ENCODE assay signal across 1 cellular context in genomic region chr14:55271572-55272414, GRCh38.
TF ChIP-seq lines count a peak whose summit lies in the region.

No MANE protein-coding gene starts in this region.

TF ChIP-seq in HepG2, 621 proteins besides CTCF, POLR2A, EP300 and RAD21 (continued from another document):
- TF ChIP-seq ZNF317 (CRISPR knock-in tag; IDR thresholded peaks at IDR 0.05) (peak; percentile 61; the same call in 1 of the 2 replicates), ZHX2 (IDR thresholded peaks at IDR 0.05; ENCODE audit: low read depth) (peak; percentile 94), ZHX2 (CRISPR knock-in tag; IDR thresholded peaks at IDR 0.05; ENCODE audit: borderline replicate concordance) (no peak), HDAC6 (IDR thresholded peaks at IDR 0.05; ENCODE audit: low read depth, low read length) (no peak), ZNF296 (CRISPR knock-in tag; conservative IDR thresholded peaks at IDR 0.05) (no peak), ZNF570 (CRISPR knock-in tag; IDR thresholded peaks at IDR 0.05; ENCODE audit: borderline replicate concordance) (no peak), MXD1 (CRISPR knock-in tag; IDR thresholded peaks at IDR 0.05) (peak; percentile 65), ZFX (CRISPR knock-in tag; IDR thresholded peaks at IDR 0.05; ENCODE audit: low read depth) (peak; percentile 66), ZNF609 (CRISPR knock-in tag; IDR thresholded peaks at IDR 0.05; ENCODE audit: borderline replicate concordance) (0 out of 2 replicates have a peak, but pooled peaks have one; percentile 22), MAFF (IDR thresholded peaks at IDR 0.05; ENCODE audit: low read depth, low read length) (no peak), TERF1 (CRISPR knock-in tag; IDR thresholded peaks at IDR 0.05) (no peak), CENPT (CRISPR knock-in tag; IDR thresholded peaks at IDR 0.05; ENCODE audit: low read depth) (no peak), MXD4 (CRISPR knock-in tag; IDR thresholded peaks at IDR 0.05) (no peak; the same call in 1 of the 2 replicates), CREM (IDR thresholded peaks at IDR 0.05) (peak; percentile 90), CREM (CRISPR knock-in tag; IDR thresholded peaks at IDR 0.05) (peak; percentile 69; the same call in 1 of the 2 replicates), MTA1 (CRISPR knock-in tag; IDR thresholded peaks at IDR 0.05; ENCODE audit: borderline replicate concordance) (no peak; the same call in 1 of the 2 replicates), RNF219 (CRISPR knock-in tag; IDR thresholded peaks at IDR 0.05) (no peak), SIN3A (IDR thresholded peaks at IDR 0.05; ENCODE audit: borderline replicate concordance, low read depth, low read length) (no peak), ZNF530 (CRISPR knock-in tag; IDR thresholded peaks at IDR 0.05; ENCODE audit: low read depth) (no peak)
